Comparison of ENCODE assay signal across 1 cellular context in genomic region chrX:49842603-49843002, GRCh38.
TF ChIP-seq lines count a peak whose summit lies in the region.

No MANE protein-coding gene starts in this region.

TF ChIP-seq in HepG2, 621 proteins besides CTCF, POLR2A, EP300 and RAD21 (continued from another document and continues in another):
- TF ChIP-seq, protein P1, sequence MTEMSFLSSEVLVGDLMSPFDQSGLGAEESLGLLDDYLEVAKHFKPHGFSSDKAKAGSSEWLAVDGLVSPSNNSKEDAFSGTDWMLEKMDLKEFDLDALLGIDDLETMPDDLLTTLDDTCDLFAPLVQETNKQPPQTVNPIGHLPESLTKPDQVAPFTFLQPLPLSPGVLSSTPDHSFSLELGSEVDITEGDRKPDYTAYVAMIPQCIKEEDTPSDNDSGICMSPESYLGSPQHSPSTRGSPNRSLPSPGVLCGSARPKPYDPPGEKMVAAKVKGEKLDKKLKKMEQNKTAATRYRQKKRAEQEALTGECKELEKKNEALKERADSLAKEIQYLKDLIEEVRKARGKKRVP (CRISPR knock-in tag; IDR thresholded peaks at IDR 0.05) = no peak
- TF ChIP-seq, protein P2, sequence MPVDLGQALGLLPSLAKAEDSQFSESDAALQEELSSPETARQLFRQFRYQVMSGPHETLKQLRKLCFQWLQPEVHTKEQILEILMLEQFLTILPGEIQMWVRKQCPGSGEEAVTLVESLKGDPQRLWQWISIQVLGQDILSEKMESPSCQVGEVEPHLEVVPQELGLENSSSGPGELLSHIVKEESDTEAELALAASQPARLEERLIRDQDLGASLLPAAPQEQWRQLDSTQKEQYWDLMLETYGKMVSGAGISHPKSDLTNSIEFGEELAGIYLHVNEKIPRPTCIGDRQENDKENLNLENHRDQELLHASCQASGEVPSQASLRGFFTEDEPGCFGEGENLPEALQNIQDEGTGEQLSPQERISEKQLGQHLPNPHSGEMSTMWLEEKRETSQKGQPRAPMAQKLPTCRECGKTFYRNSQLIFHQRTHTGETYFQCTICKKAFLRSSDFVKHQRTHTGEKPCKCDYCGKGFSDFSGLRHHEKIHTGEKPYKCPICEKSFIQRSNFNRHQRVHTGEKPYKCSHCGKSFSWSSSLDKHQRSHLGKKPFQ (CRISPR knock-in tag; IDR thresholded peaks at IDR 0.05; ENCODE audit: insufficient replicate concordance) = no peak
- TF ChIP-seq SMAD9 (CRISPR knock-in tag; IDR thresholded peaks at IDR 0.05) (no peak), PAWR (CRISPR knock-in tag; IDR thresholded peaks at IDR 0.05; ENCODE audit: borderline replicate concordance) (no peak), TBX2 (CRISPR knock-in tag; IDR thresholded peaks at IDR 0.05; ENCODE audit: borderline replicate concordance) (peak; percentile 97), TRIM24 (CRISPR knock-in tag; IDR thresholded peaks at IDR 0.05) (no peak), AGO1 (IDR thresholded peaks at IDR 0.05; ENCODE audit: low read depth, low read length, poor library complexity, severe bottlenecking) (no peak), ZSCAN9 (CRISPR knock-in tag; IDR thresholded peaks at IDR 0.05; ENCODE audit: borderline replicate concordance) (no peak), ATF5 (CRISPR knock-in tag; IDR thresholded peaks at IDR 0.05; ENCODE audit: low read depth) (no peak), AHDC1 (CRISPR knock-in tag; IDR thresholded peaks at IDR 0.05; ENCODE audit: borderline replicate concordance) (peak; percentile 62; the same call in 1 of the 2 replicates), CBX5 (CRISPR knock-in tag; IDR thresholded peaks at IDR 0.05; ENCODE audit: borderline replicate concordance) (no peak), ZNF678 (CRISPR knock-in tag; IDR thresholded peaks at IDR 0.05) (no peak), SIX1 (CRISPR knock-in tag; IDR thresholded peaks at IDR 0.05; ENCODE audit: borderline replicate concordance) (peak; percentile 26; the same call in 1 of the 2 replicates), ZFP36 (IDR thresholded peaks at IDR 0.05; ENCODE audit: borderline replicate concordance, low read depth, low read length, partially characterized antibody) (no peak), DMAP1 (CRISPR knock-in tag; IDR thresholded peaks at IDR 0.05) (no peak), ZNF501 (CRISPR knock-in tag; IDR thresholded peaks at IDR 0.05) (no peak), ZMYM4 (CRISPR knock-in tag; IDR thresholded peaks at IDR 0.05) (peak; percentile 37; the same call in 1 of the 2 replicates), ETS1 (CRISPR knock-in tag; IDR thresholded peaks at IDR 0.05) (no peak), RFX1 (IDR thresholded peaks at IDR 0.05) (no peak), ZNF777 (CRISPR knock-in tag; IDR thresholded peaks at IDR 0.05) (no peak), NFIC (IDR thresholded peaks at IDR 0.05; ENCODE audit: low read length) (peak; percentile 37; the same call in 1 of the 2 replicates), HNRNPK (IDR thresholded peaks at IDR 0.05; ENCODE audit: low read depth, low read length, poor library complexity, severe bottlenecking) (no peak), PRPF4 (IDR thresholded peaks at IDR 0.05; ENCODE audit: low read depth, low read length, poor library complexity, severe bottlenecking) (no peak), ZNF83 (CRISPR knock-in tag; IDR thresholded peaks at IDR 0.05; ENCODE audit: borderline replicate concordance) (no peak), TBP (CRISPR knock-in tag; IDR thresholded peaks at IDR 0.05) (no peak), HMGXB4 (CRISPR knock-in tag; IDR thresholded peaks at IDR 0.05; ENCODE audit: borderline replicate concordance in 1 of 2, low read depth in 1 of 2) (no peak), THAP9 (CRISPR knock-in tag; IDR thresholded peaks at IDR 0.05; ENCODE audit: borderline replicate concordance) (no peak), CERS6 (CRISPR knock-in tag; IDR thresholded peaks at IDR 0.05) (no peak), ISL2 (CRISPR knock-in tag; IDR thresholded peaks at IDR 0.05) (peak; percentile 53; the same call in 1 of the 2 replicates)
- TF ChIP-seq, protein P3, sequence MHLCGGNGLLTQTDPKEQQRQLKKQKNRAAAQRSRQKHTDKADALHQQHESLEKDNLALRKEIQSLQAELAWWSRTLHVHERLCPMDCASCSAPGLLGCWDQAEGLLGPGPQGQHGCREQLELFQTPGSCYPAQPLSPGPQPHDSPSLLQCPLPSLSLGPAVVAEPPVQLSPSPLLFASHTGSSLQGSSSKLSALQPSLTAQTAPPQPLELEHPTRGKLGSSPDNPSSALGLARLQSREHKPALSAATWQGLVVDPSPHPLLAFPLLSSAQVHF (CRISPR knock-in tag; IDR thresholded peaks at IDR 0.05) = no peak
- TF ChIP-seq, protein P4, sequence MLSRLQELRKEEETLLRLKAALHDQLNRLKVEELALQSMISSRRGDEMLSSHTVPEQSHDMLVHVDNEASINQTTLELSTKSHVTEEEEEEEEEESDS (CRISPR knock-in tag; IDR thresholded peaks at IDR 0.05; ENCODE audit: borderline replicate concordance) = no peak
- TF ChIP-seq, protein P5, sequence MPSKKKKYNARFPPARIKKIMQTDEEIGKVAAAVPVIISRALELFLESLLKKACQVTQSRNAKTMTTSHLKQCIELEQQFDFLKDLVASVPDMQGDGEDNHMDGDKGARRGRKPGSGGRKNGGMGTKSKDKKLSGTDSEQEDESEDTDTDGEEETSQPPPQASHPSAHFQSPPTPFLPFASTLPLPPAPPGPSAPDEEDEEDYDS (CRISPR knock-in tag; IDR thresholded peaks at IDR 0.05) = no peak
- TF ChIP-seq, protein P6, sequence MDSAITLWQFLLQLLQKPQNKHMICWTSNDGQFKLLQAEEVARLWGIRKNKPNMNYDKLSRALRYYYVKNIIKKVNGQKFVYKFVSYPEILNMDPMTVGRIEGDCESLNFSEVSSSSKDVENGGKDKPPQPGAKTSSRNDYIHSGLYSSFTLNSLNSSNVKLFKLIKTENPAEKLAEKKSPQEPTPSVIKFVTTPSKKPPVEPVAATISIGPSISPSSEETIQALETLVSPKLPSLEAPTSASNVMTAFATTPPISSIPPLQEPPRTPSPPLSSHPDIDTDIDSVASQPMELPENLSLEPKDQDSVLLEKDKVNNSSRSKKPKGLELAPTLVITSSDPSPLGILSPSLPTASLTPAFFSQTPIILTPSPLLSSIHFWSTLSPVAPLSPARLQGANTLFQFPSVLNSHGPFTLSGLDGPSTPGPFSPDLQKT (CRISPR knock-in tag; IDR thresholded peaks at IDR 0.05; ENCODE audit: borderline replicate concordance) = no peak
